Comparison of ENCODE assay signal across 20 cellular contexts in the genomic region with DNA sequence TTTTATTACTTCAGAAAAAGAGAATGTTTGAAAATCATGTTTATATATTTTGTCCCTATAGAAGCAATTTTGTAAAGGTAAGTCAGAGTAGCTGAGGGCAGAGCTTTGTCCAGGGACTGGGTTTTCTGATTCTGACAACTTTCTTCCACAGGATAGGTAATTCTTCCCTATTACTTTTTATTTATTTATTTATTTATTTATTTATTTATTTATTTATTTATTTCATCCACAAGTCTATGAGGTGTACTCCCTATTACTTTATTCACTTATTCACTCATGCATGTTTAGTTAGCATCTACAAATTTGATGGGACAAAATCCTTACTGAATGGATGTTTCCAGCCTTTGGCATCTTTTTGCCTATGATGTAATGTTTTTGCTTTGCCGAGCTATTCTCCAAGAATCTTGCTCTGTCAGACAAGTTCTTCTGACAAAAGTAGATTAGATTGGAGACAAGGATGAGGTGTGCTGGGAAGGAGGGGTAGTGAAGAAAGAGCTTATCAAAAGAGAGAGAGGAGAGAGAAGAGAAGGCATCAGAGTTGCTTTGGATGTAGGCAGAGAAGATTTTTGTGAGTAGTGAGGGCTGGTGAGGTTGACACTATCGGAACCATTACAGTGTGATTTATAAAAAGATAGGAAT.
DNase-seq lines count a peak whose midpoint lies in the region; ATAC-seq, FAIRE-seq and TF ChIP-seq lines count a peak whose summit lies in the region.
"Had no signal": no experiment of that assay in that cellular context is flagged by ENCODE, and none has a peak within 500 bp of the region (broad histone marks: within the 10 kb centered on the region; RNA-seq: fewer than 3 reads in every experiment).

No MANE protein-coding gene starts in this region.

- H2BK12ac ChIP-seq in neuronal stem cell (ENCODE audit: low read length) = no peak overlapping the region

- H3K23ac ChIP-seq in neuronal stem cell (ENCODE audit: low read depth, low read length, poor library complexity) = no peak overlapping the region

- H3K4me3 ChIP-seq in A549 (no peak overlapping the region), HEK293 (ENCODE audit: low read depth, low read length) (no peak overlapping the region), K562 (no peak overlapping the region), neural progenitor cell (no peak overlapping the region), neuronal stem cell (ENCODE audit: low read length in 2 of 2) (no peak overlapping the region)
- H3K4me3 ChIP-seq: GM23338 had no signal

- H4K8ac ChIP-seq in neuronal stem cell (ENCODE audit: low read depth, low read length) = no peak overlapping the region

- no peaks in the 10 kb centered on the region for H3K27me3 Mint-ChIP-seq in neural progenitor cell (ENCODE audit: insufficient read depth, low read depth)
- H3K27me3 Mint-ChIP-seq: CD4-positive, CD25-positive, alpha-beta regulatory T cell had no signal

- no peak overlapping the region for H2BK15ac ChIP-seq in neuronal stem cell (ENCODE audit: low read length)

- TF ChIP-seq RAD21 in A549 (conservative IDR thresholded peaks at IDR 0.05 in 1 of 2, IDR thresholded peaks at IDR 0.05 in 1 of 2) (no peak), K562 (CRISPR knock-in tag; conservative IDR thresholded peaks at IDR 0.05 in 1 of 2, IDR thresholded peaks at IDR 0.05 in 1 of 2) (no peak)

- H4K91ac ChIP-seq in neuronal stem cell (ENCODE audit: low read depth, low read length, poor library complexity) = no peak overlapping the region

- no peak overlapping the region for H3K4ac ChIP-seq in neuronal stem cell (ENCODE audit: low read length)

- no peaks in the 10 kb centered on the region for H3K36me3 ChIP-seq in HEK293 (ENCODE audit: control insufficient read depth in 2 of 2, insufficient read depth in 1 of 2, low read length in 2 of 2)
- H3K36me3 ChIP-seq in K562 (ENCODE audit: control insufficient read depth, insufficient read depth, low read length) = no peaks in the 10 kb centered on the region
- H3K36me3 ChIP-seq in neural progenitor cell = no peaks in the 10 kb centered on the region
- no peaks in the 10 kb centered on the region for H3K36me3 ChIP-seq in neuronal stem cell (replicated peaks in 1 of 2; ENCODE audit: control insufficient read depth in 2 of 2, insufficient read depth in 2 of 2, low read length in 2 of 2)

- ATAC-seq in A549 = no peak
- no peak for ATAC-seq in K562
- ATAC-seq: CD8-positive, alpha-beta T cell; GM23338 had no signal

- H3K9me1 ChIP-seq in K562 (ENCODE audit: control insufficient read depth, insufficient read depth, low read length) = no peaks in the 10 kb centered on the region

- in situ Hi-C loops in K562 (cut with MboI) = no loop called here

- POLR2A ChIA-PET in A549 (lab: Yijun Ruan, JAX) = no interaction called here
- POLR2A ChIA-PET in HEK293 (lab: Yijun Ruan, JAX) = no interaction called here
- POLR2A ChIA-PET in K562 (lab: Yijun Ruan, JAX) = no interaction called here
- POLR2A ChIA-PET in GM10248 (lab: Yijun Ruan, JAX) = no interaction called here

- no peak for FAIRE-seq in A549 (lab: Jason Lieb, UNC)
- no peak for FAIRE-seq in K562 (lab: Jason Lieb, UNC)
- FAIRE-seq: GM12891, GM18507, H54 had no signal

- H2AFZ ChIP-seq in K562 (ENCODE audit: low read depth, low read length) (peak overlapping the region; percentile 40; the same call in 1 of the 2 replicates), neural progenitor cell (replicated peaks) (peak overlapping the region; percentile 51), neuronal stem cell (ENCODE audit: low read length) (no peak overlapping the region)
- H2AFZ ChIP-seq: GM23338 had no signal

- no peaks in the 10 kb centered on the region for H3K9me3 Mint-ChIP-seq in neural progenitor cell
- H3K9me3 Mint-ChIP-seq: CD8-positive, alpha-beta T cell; GM23338 had no signal

- no peaks in the 10 kb centered on the region for H3K4me1 ChIP-seq in A549
- H3K4me1 ChIP-seq in HEK293 (ENCODE audit: control insufficient read depth, insufficient read depth, low read length) = no peaks in the 10 kb centered on the region
- peaks cover 0 to 5% of the 10 kb centered on the region in 2 experiments; a peak in 1 of 5 replicates for H3K4me1 ChIP-seq in K562 (replicated peaks in 1 of 2; ENCODE audit: control insufficient read depth in 2 of 2, insufficient read depth in 2 of 2, low read length in 2 of 2)
- no peaks in the 10 kb centered on the region for H3K4me1 ChIP-seq in neural progenitor cell
- no peaks in the 10 kb centered on the region for H3K4me1 ChIP-seq in neuronal stem cell (ENCODE audit: control insufficient read depth in 2 of 2, insufficient read depth in 1 of 2, low read depth in 1 of 2, low read length in 2 of 2)
- H3K4me1 ChIP-seq: Caco-2 had no signal

- no peak overlapping the region for H3K14ac ChIP-seq in neuronal stem cell (ENCODE audit: low read length)

- H3K9ac ChIP-seq in K562 (ENCODE audit: insufficient read depth in 1 of 2, low read depth in 2 of 2, low read length in 2 of 2) = no peak overlapping the region
- no peak overlapping the region for H3K9ac ChIP-seq in neural progenitor cell
- no peak overlapping the region for H3K9ac ChIP-seq in neuronal stem cell (ENCODE audit: low read depth, low read length, poor library complexity)

- no peak overlapping the region for H3K27ac Mint-ChIP-seq in neural progenitor cell
- H3K27ac Mint-ChIP-seq: CD4-positive, CD25-positive, alpha-beta regulatory T cell; CD8-positive, alpha-beta T cell; GM23338 had no signal

- CTCF ChIA-PET in A549 (lab: Yijun Ruan, JAX) (no interaction called here), HEK293 (lab: Yijun Ruan, JAX) (interaction anchor here (0.6 to 0.7 kb wide), 2 partner anchors 29 to 247 kb away, joined by 3 read pairs; no protein-coding TSS in a partner anchor), K562 (lab: Yijun Ruan, JAX; ENCODE audit: low intra/inter-chr PET ratio) (no interaction called here), GM10248 (lab: Yijun Ruan, JAX) (interaction anchor here (1.1 to 2.2 kb wide), 3 partner anchors 11 to 28 kb away, joined by 3 to 4 read pairs (median 4); no protein-coding TSS in a partner anchor)

- H3K4me2 ChIP-seq in A549 (no peak overlapping the region), K562 (ENCODE audit: insufficient read depth, low read length) (no peak overlapping the region), neural progenitor cell (no peak overlapping the region), neuronal stem cell (ENCODE audit: insufficient read depth, low read length, poor library complexity, severe bottlenecking) (no peak overlapping the region)
- H3K4me2 ChIP-seq: GM23338 had no signal

- H3K79me2 ChIP-seq in K562 (ENCODE audit: control insufficient read depth, insufficient read depth, low read length) (no peaks in the 10 kb centered on the region), neural progenitor cell (ENCODE audit: low read depth) (no peaks in the 10 kb centered on the region)

- H3K4me1 Mint-ChIP-seq in neural progenitor cell = no peaks in the 10 kb centered on the region
- H3K4me1 Mint-ChIP-seq: CD4-positive, CD25-positive, alpha-beta regulatory T cell had no signal

- DNase-seq in A549 (ENCODE audit: low read depth in 1 of 2, low spot score in 1 of 2) = no peak
- peak in 1 of 4 experiments; percentile 22 for DNase-seq in K562 (ENCODE audit: extremely low read depth in 1 of 4, low spot score in 3 of 4)
- no peak for DNase-seq in neural progenitor cell (ENCODE audit: low spot score)
- no peak for DNase-seq in GM10248 (ENCODE audit: extremely low spot score)
- DNase-seq in neuronal stem cell (ENCODE audit: low spot score) = no peak
- no peak for DNase-seq in C1 segment of cervical spinal cord (lab: John Stamatoyannopoulos, UW)
- DNase-seq: 8988T; Caco-2; CD4-positive, CD25-positive, alpha-beta regulatory T cell; CD8-positive, alpha-beta T cell; DMS153; EL; GDM1; HCEC 1CT had no signal

- no peak overlapping the region for H3K18ac ChIP-seq in neuronal stem cell (ENCODE audit: low read length)

- no peak overlapping the region for H2BK120ac ChIP-seq in neuronal stem cell (ENCODE audit: low read depth, low read length)

- no peak overlapping the region for H2BK5ac ChIP-seq in neuronal stem cell (ENCODE audit: low read length)

- TF ChIP-seq CTCF in A549 (IDR thresholded peaks at IDR 0.05) (no peak), HEK293 (tag by site-specific recombination; IDR thresholded peaks at IDR 0.05) (no peak), K562 (IDR thresholded peaks at IDR 0.05 in 2 of 3, conservative IDR thresholded peaks at IDR 0.05 in 1 of 3; ENCODE audit: insufficient read depth in 2 of 3, low read depth in 1 of 3, low read length in 3 of 3) (no peak), neural progenitor cell (IDR thresholded peaks at IDR 0.05) (no peak), GM10248 (IDR thresholded peaks at IDR 0.05; ENCODE audit: control extremely low read depth, extremely low read depth, low read depth, missing control alignments) (no peak)

- H2AK5ac ChIP-seq in neuronal stem cell (ENCODE audit: low read depth, low read length) = no peak overlapping the region

- H3F3A ChIP-seq in neural progenitor cell (ENCODE audit: low read depth) = no peaks in the 10 kb centered on the region

- no peaks in the 10 kb centered on the region for H3K36me3 Mint-ChIP-seq in neural progenitor cell
- H3K36me3 Mint-ChIP-seq: CD4-positive, CD25-positive, alpha-beta regulatory T cell; CD8-positive, alpha-beta T cell had no signal

- H3K27ac ChIP-seq in A549 (no peak overlapping the region), HEK293 (ENCODE audit: extremely low read depth, low read depth, low read length) (no peak overlapping the region), K562 (ENCODE audit: extremely low read depth, low read depth, low read length) (no peak overlapping the region), neural progenitor cell (no peak overlapping the region), neuronal stem cell (replicated peaks; ENCODE audit: low read length) (no peak overlapping the region)
- H3K27ac ChIP-seq: C4-2B had no signal

- intact Hi-C loops in K562 (cut with micrococcal nuclease) = no loop called here

- no peak for TF ChIP-seq POLR2A in A549 (IDR thresholded peaks at IDR 0.05; ENCODE audit: low read length)
- TF ChIP-seq POLR2A in K562 (conservative IDR thresholded peaks at IDR 0.05) = no peak

- 65% methylated on average over 2 of the region's 2 CpGs for WGBS in A549 (ENCODE audit: missing lambda C conversion rate)
- WGBS in K562 (ENCODE audit: insufficient coverage, low coverage, missing lambda C conversion rate) = 59% methylated on average over 2 of the region's 2 CpGs
- WGBS in neuronal stem cell (ENCODE audit: extremely low coverage in 2 of 2, insufficient read length in 2 of 2, insufficient replicate concordance in 1 of 2), 2 donors = no CpG with 5 or more reads among the region's 2 CpGs

- no peak overlapping the region for H3K4me3 Mint-ChIP-seq in neural progenitor cell
- H3K4me3 Mint-ChIP-seq: CD4-positive, CD25-positive, alpha-beta regulatory T cell; CD8-positive, alpha-beta T cell; GM23338 had no signal

- no peak for TF ChIP-seq EP300 in A549 (IDR thresholded peaks at IDR 0.05)
- TF ChIP-seq EP300 in K562 (IDR thresholded peaks at IDR 0.05; ENCODE audit: low read length) = no peak

- no peaks in the 10 kb centered on the region for H3K79me1 ChIP-seq in neuronal stem cell (ENCODE audit: low read depth, low read length)

- H4K20me1 ChIP-seq in K562 (replicated peaks; ENCODE audit: control insufficient read depth, insufficient read depth, low read length) (no peaks in the 10 kb centered on the region), neural progenitor cell (ENCODE audit: low read depth) (no peaks in the 10 kb centered on the region)

- no peaks in the 10 kb centered on the region for H3K9me3 ChIP-seq in A549
- no peaks in the 10 kb centered on the region for H3K9me3 ChIP-seq in HEK293 (ENCODE audit: control insufficient read depth, insufficient read depth, low read depth, low read length)
- no peaks in the 10 kb centered on the region for H3K9me3 ChIP-seq in K562 (replicated peaks; ENCODE audit: control insufficient read depth, insufficient read depth, low read depth, low read length)
- no peaks in the 10 kb centered on the region for H3K9me3 ChIP-seq in neural progenitor cell (ENCODE audit: low read depth)
- no peaks in the 10 kb centered on the region for H3K9me3 ChIP-seq in neuronal stem cell (replicated peaks in 1 of 2; ENCODE audit: control insufficient read depth in 2 of 2, insufficient read depth in 1 of 2, low read depth in 1 of 2, low read length in 2 of 2)
- H3K9me3 ChIP-seq: Caco-2 had no signal

- BruUV-seq in K562 (replicated peaks; lab: Mats Ljungman, UMichigan) = no TSS peak

- no peaks in the 10 kb centered on the region for H3K27me3 ChIP-seq in K562 (ENCODE audit: control insufficient read depth in 2 of 2, insufficient read depth in 2 of 2, low read length in 2 of 2)
- H3K27me3 ChIP-seq in neural progenitor cell = no peaks in the 10 kb centered on the region
- no peaks in the 10 kb centered on the region for H3K27me3 ChIP-seq in neuronal stem cell (ENCODE audit: control insufficient read depth in 3 of 3, insufficient read depth in 3 of 3, low read depth in 1 of 3, low read length in 3 of 3)

Comparison
In these comparisons a context has a peak if more than half of its experiments do, and no peak if none do; other contexts are left out.
1. CTCF ChIA-PET loops: an anchor here in HEK293 (0.6 to 0.7 kb wide) and GM10248 (1.1 to 2.2 kb wide); none called in A549 and K562.